In the genomic region with DNA sequence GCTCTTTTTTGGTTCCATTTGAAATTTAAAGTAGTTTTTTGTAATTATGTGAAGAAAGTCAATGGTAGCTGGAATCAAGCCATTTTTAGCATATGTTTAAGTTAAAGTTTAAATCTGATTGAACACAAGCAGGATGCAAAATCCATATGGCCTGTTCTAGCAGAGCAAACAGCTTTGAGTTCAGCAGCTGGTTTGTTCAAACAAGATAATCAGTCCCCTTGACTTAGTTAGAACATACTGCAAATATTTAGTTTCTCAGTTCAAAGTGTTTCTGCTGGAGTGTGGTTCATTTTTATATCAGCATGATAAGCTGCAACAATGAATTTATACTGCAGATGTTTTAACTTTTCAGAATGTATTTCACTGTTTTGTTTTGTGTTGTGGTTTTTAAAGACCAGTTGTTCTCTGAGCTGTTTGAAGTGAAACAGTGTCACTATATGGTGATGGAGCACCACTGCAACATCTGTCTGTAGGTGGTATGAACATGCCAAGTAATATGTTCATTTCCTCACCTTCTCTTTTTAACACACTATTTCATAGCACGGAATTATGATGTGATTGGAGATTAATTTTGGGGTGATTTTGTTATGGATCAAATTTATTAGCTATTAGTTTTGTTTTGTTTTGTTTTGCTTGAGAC, we compare ENCODE assay signal across 3 cellular contexts.
TF ChIP-seq lines count a peak whose summit lies in the region.

No MANE protein-coding gene starts in this region.

TF ChIP-seq in SK-N-SH, 30 proteins besides CTCF, POLR2A, EP300 and RAD21:
- no peak for TF ChIP-seq FOSL2 (IDR thresholded peaks at IDR 0.05; ENCODE audit: borderline replicate concordance, low read depth)
- peak; percentile 16; the same call in 1 of the 2 replicates for TF ChIP-seq RCOR1 (IDR thresholded peaks at IDR 0.05; ENCODE audit: low read length)
TF ChIP-seq in SK-N-SH: peak in this region for 1.

TF ChIP-seq in HepG2, 621 proteins besides CTCF, POLR2A, EP300 and RAD21 (continues in another document):
- TF ChIP-seq, protein P1, sequence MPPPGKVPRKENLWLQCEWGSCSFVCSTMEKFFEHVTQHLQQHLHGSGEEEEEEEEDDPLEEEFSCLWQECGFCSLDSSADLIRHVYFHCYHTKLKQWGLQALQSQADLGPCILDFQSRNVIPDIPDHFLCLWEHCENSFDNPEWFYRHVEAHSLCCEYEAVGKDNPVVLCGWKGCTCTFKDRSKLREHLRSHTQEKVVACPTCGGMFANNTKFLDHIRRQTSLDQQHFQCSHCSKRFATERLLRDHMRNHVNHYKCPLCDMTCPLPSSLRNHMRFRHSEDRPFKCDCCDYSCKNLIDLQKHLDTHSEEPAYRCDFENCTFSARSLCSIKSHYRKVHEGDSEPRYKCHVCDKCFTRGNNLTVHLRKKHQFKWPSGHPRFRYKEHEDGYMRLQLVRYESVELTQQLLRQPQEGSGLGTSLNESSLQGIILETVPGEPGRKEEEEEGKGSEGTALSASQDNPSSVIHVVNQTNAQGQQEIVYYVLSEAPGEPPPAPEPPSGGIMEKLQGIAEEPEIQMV (CRISPR knock-in tag; IDR thresholded peaks at IDR 0.05; ENCODE audit: low read depth): no peak
- TF ChIP-seq, protein P2, sequence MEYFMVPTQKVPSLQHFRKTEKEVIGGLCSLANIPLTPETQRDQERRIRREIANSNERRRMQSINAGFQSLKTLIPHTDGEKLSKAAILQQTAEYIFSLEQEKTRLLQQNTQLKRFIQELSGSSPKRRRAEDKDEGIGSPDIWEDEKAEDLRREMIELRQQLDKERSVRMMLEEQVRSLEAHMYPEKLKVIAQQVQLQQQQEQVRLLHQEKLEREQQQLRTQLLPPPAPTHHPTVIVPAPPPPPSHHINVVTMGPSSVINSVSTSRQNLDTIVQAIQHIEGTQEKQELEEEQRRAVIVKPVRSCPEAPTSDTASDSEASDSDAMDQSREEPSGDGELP (IDR thresholded peaks at IDR 0.05; ENCODE audit: borderline replicate concordance, low read depth): peak; percentile 99
- TF ChIP-seq, protein P3, sequence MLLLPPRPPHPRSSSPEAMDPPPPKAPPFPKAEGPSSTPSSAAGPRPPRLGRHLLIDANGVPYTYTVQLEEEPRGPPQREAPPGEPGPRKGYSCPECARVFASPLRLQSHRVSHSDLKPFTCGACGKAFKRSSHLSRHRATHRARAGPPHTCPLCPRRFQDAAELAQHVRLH (CRISPR knock-in tag; IDR thresholded peaks at IDR 0.05; ENCODE audit: borderline replicate concordance, low read depth): no peak
- TF ChIP-seq KDM1A (CRISPR knock-in tag; IDR thresholded peaks at IDR 0.05) (no peak), HOXA5 (CRISPR knock-in tag; IDR thresholded peaks at IDR 0.05) (no peak), ZBTB21 (CRISPR knock-in tag; IDR thresholded peaks at IDR 0.05) (no peak), ZNF205 (CRISPR knock-in tag; IDR thresholded peaks at IDR 0.05) (no peak), HNF4A (CRISPR knock-in tag; IDR thresholded peaks at IDR 0.05) (peak; percentile 74), ZBTB3 (CRISPR knock-in tag; IDR thresholded peaks at IDR 0.05; ENCODE audit: borderline replicate concordance, low read depth) (no peak), GATAD2A (CRISPR knock-in tag; IDR thresholded peaks at IDR 0.05) (peak; percentile 69), ZNF282 (IDR thresholded peaks at IDR 0.05; ENCODE audit: partially characterized antibody) (no peak), CEBPG (CRISPR knock-in tag; IDR thresholded peaks at IDR 0.05) (peak; percentile 33; the same call in 1 of the 2 replicates), SIN3B (IDR thresholded peaks at IDR 0.05; ENCODE audit: low read length) (no peak), AGO2 (optimal IDR thresholded peaks at IDR 0.05; ENCODE audit: low read depth, low read length) (no peak), ZNF33B (CRISPR knock-in tag; IDR thresholded peaks at IDR 0.05) (no peak; the same call in 1 of the 2 replicates), NCOA2 (CRISPR knock-in tag; IDR thresholded peaks at IDR 0.05) (peak; percentile 68; the same call in 1 of the 2 replicates), ZNF678 (CRISPR knock-in tag; IDR thresholded peaks at IDR 0.05) (no peak), ZNF776 (CRISPR knock-in tag; IDR thresholded peaks at IDR 0.05) (no peak)
- TF ChIP-seq, protein P4, sequence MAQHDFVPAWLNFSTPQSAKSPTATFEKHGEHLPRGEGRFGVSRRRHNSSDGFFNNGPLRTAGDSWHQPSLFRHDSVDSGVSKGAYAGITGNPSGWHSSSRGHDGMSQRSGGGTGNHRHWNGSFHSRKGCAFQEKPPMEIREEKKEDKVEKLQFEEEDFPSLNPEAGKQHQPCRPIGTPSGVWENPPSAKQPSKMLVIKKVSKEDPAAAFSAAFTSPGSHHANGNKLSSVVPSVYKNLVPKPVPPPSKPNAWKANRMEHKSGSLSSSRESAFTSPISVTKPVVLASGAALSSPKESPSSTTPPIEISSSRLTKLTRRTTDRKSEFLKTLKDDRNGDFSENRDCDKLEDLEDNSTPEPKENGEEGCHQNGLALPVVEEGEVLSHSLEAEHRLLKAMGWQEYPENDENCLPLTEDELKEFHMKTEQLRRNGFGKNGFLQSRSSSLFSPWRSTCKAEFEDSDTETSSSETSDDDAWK (CRISPR knock-in tag; IDR thresholded peaks at IDR 0.05): no peak
- TF ChIP-seq, protein P5, sequence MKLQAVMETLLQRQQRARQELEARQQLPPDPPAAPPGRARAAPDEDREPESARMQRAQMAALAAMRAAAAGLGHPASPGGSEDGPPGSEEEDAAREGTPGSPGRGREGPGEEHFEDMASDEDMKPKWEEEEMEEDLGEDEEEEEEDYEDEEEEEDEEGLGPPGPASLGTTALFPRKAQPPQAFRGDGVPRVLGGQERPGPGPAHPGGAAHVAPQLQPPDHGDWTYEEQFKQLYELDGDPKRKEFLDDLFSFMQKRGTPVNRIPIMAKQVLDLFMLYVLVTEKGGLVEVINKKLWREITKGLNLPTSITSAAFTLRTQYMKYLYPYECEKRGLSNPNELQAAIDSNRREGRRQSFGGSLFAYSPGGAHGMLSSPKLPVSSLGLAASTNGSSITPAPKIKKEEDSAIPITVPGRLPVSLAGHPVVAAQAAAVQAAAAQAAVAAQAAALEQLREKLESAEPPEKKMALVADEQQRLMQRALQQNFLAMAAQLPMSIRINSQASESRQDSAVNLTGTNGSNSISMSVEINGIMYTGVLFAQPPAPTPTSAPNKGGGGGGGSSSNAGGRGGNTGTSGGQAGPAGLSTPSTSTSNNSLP (IDR thresholded peaks at IDR 0.05; ENCODE audit: low read depth, low read length): peak; percentile 88

TF ChIP-seq in GM23338, 12 proteins besides CTCF, POLR2A, EP300 and RAD21:
- TF ChIP-seq JUNB (IDR thresholded peaks at IDR 0.05; ENCODE audit: unreplicated experiment) (no peak), POLR2AphosphoS5 (IDR thresholded peaks at IDR 0.05; ENCODE audit: low read depth) (no peak), STAT1 (IDR thresholded peaks at IDR 0.05; ENCODE audit: unreplicated experiment) (no peak)
- TF ChIP-seq, protein P6, sequence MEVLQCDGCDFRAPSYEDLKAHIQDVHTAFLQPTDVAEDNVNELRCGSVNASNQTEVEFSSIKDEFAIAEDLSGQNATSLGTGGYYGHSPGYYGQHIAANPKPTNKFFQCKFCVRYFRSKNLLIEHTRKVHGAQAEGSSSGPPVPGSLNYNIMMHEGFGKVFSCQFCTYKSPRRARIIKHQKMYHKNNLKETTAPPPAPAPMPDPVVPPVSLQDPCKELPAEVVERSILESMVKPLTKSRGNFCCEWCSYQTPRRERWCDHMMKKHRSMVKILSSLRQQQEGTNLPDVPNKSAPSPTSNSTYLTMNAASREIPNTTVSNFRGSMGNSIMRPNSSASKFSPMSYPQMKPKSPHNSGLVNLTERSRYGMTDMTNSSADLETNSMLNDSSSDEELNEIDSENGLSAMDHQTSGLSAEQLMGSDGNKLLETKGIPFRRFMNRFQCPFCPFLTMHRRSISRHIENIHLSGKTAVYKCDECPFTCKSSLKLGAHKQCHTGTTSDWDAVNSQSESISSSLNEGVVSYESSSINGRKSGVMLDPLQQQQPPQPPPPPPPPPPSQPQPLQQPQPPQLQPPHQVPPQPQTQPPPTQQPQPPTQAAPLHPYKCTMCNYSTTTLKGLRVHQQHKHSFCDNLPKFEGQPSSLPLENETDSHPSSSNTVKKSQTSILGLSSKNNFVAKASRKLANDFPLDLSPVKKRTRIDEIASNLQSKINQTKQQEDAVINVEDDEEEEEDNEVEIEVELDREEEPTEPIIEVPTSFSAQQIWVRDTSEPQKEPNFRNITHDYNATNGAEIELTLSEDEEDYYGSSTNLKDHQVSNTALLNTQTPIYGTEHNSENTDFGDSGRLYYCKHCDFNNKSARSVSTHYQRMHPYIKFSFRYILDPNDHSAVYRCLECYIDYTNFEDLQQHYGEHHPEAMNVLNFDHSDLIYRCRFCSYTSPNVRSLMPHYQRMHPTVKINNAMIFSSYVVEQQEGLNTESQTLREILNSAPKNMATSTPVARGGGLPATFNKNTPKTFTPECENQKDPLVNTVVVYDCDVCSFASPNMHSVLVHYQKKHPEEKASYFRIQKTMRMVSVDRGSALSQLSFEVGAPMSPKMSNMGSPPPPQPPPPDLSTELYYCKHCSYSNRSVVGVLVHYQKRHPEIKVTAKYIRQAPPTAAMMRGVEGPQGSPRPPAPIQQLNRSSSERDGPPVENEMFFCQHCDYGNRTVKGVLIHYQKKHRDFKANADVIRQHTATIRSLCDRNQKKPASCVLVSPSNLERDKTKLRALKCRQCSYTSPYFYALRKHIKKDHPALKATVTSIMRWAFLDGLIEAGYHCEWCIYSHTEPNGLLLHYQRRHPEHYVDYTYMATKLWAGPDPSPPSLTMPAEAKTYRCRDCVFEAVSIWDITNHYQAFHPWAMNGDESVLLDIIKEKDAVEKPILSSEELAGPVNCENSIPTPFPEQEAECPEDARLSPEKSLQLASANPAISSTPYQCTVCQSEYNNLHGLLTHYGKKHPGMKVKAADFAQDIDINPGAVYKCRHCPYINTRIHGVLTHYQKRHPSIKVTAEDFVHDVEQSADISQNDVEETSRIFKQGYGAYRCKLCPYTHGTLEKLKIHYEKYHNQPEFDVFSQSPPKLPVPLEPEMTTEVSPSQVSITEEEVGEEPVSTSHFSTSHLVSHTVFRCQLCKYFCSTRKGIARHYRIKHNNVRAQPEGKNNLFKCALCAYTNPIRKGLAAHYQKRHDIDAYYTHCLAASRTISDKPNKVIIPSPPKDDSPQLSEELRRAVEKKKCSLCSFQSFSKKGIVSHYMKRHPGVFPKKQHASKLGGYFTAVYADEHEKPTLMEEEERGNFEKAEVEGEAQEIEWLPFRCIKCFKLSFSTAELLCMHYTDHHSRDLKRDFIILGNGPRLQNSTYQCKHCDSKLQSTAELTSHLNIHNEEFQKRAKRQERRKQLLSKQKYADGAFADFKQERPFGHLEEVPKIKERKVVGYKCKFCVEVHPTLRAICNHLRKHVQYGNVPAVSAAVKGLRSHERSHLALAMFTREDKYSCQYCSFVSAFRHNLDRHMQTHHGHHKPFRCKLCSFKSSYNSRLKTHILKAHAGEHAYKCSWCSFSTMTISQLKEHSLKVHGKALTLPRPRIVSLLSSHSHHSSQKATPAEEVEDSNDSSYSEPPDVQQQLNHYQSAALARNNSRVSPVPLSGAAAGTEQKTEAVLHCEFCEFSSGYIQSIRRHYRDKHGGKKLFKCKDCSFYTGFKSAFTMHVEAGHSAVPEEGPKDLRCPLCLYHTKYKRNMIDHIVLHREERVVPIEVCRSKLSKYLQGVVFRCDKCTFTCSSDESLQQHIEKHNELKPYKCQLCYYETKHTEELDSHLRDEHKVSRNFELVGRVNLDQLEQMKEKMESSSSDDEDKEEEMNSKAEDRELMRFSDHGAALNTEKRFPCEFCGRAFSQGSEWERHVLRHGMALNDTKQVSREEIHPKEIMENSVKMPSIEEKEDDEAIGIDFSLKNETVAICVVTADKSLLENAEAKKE (CRISPR knock-in tag; IDR thresholded peaks at IDR 0.05): no peak
- TF ChIP-seq, protein P7, sequence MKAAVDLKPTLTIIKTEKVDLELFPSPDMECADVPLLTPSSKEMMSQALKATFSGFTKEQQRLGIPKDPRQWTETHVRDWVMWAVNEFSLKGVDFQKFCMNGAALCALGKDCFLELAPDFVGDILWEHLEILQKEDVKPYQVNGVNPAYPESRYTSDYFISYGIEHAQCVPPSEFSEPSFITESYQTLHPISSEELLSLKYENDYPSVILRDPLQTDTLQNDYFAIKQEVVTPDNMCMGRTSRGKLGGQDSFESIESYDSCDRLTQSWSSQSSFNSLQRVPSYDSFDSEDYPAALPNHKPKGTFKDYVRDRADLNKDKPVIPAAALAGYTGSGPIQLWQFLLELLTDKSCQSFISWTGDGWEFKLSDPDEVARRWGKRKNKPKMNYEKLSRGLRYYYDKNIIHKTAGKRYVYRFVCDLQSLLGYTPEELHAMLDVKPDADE (IDR thresholded peaks at IDR 0.05): no peak
TF ChIP-seq in GM23338: peak in this region for 0.
